In the genomic region with DNA sequence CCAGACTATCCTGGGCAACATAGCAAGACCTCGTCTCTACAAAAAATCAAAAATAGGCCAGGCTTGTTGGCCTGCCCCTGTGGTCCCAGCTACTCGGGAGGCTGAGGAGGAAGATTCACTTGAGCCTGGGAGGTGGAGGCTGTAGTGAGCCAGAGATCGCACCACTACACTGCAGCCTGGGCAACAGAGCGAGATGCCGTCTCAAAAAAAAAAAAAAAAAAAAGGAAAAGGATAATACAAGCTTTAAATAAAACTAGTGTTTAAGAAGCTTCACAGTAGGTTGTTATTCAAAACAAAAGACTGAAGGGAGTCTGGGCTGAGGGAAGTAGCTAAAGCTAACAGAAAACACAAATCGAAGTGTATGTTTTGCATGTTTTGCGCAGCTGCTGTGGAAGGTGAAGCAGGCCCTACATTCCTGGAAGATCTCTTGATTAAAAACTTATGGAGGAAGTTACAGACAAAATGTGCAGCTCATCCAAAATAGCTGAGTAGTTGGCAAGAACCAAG, we compare ENCODE assay signal across 8 cellular contexts. TPM values are rescaled to one million over a fixed set of nuclear protein-coding genes. Genes with fewer than 3 reads are reported as not detected.
DNase-seq lines count a peak whose midpoint lies in the region; ATAC-seq, FAIRE-seq and TF ChIP-seq lines count a peak whose summit lies in the region.

No MANE protein-coding gene starts in this region.

- DNase-seq in A549 (ENCODE audit: low read depth in 1 of 2, low spot score in 1 of 2): no peak
- DNase-seq in NB4 (ENCODE audit: low read depth): peak; percentile 8
- DNase-seq in dorsolateral prefrontal cortex: peak in 1 of 10 donors; percentile 4
- DNase-seq in naive thymus-derived CD4-positive, alpha-beta T cell: no peak
- no peak for DNase-seq in NCI-H2107 treated with DMSO at 0.1 percent for 48 hours (lab: John Stamatoyannopoulos, UW; ENCODE audit: unreplicated experiment)
- DNase-seq in NCI-H345 treated with DMSO at 0.1 percent for 48 hours (lab: John Stamatoyannopoulos, UW; ENCODE audit: unreplicated experiment): no peak
- no peak for DNase-seq in NCI-H82 treated with DMSO at 0.1 percent for 48 hours (lab: John Stamatoyannopoulos, UW; ENCODE audit: unreplicated experiment)

- TF ChIP-seq CTCF in A549 (IDR thresholded peaks at IDR 0.05): no peak
- TF ChIP-seq CTCF in NB4 (IDR thresholded peaks at IDR 0.05; ENCODE audit: low read depth, low read length): no peak
- no peak for TF ChIP-seq CTCF in dorsolateral prefrontal cortex (IDR thresholded peaks at IDR 0.05 in 54 of 56, conservative IDR thresholded peaks at IDR 0.05 in 2 of 56; ENCODE audit: low read depth in 1 of 56, partially characterized antibody in 56 of 56)

- POLR2A ChIA-PET in A549 (lab: Yijun Ruan, JAX): interaction anchor here (0.6 to 1.8 kb wide), 6 partner anchors 75 to 196 kb away, joined by 3 to 7 read pairs (median 4); partner anchors contain the start of genes CARNMT1 and NMRK1
- POLR2A ChIA-PET in naive thymus-derived CD4-positive, alpha-beta T cell (lab: Charles Lee): interaction anchor here (0.6 to 2.9 kb wide), 8 partner anchors 43 to 1579 kb away, joined by 3 to 32 read pairs (median 4); partner anchors contain the start of genes CARNMT1, NMRK1, OSTF1 and RFK

- H3K27ac Mint-ChIP-seq in naive thymus-derived CD4-positive, alpha-beta T cell: peak overlapping the region; percentile 89 to 96 (median 94)

- no peak for TF ChIP-seq RAD21 in A549 (conservative IDR thresholded peaks at IDR 0.05 in 1 of 2, IDR thresholded peaks at IDR 0.05 in 1 of 2)

- H3K36me3 Mint-ChIP-seq in naive thymus-derived CD4-positive, alpha-beta T cell: peaks cover 0 to 2% (median 0%) of the 10 kb centered on the region in 5 donors

- peaks cover 0 to 1% (median 0%) of the 10 kb centered on the region in 11 donors for H3K9me3 Mint-ChIP-seq in naive thymus-derived CD4-positive, alpha-beta T cell

- no peaks in the 10 kb centered on the region for H3K27me3 ChIP-seq in dorsolateral prefrontal cortex
- no peaks in the 10 kb centered on the region for H3K27me3 ChIP-seq in naive thymus-derived CD4-positive, alpha-beta T cell (ENCODE audit: control insufficient read depth in 2 of 2, insufficient read depth in 2 of 2, low read length in 2 of 2)

- H3K4me2 ChIP-seq in A549: peak overlapping the region; percentile 79

- H3K4me1 Mint-ChIP-seq in naive thymus-derived CD4-positive, alpha-beta T cell: peaks cover 0 to 44% (median 30%) of the 10 kb centered on the region in 7 donors

- no peak for TF ChIP-seq EP300 in A549 (IDR thresholded peaks at IDR 0.05)

- intact Hi-C loops in dorsolateral prefrontal cortex (cut with DNase I): loop anchor here (5.0 to 10.0 kb wide), 5 partner anchors 49 to 176 kb away; partner anchors contain the start of genes NMRK1 (in 2 of the 2), OSTF1 (in 2 of the 2) and CARNMT1 (in 1 of the 2)
- intact Hi-C loops in naive thymus-derived CD4-positive, alpha-beta T cell (cut with micrococcal nuclease): loop anchor here (1.0 to 10.0 kb wide), 15 partner anchors 34 to 1818 kb away; partner anchors contain the start of genes RFK (in 2 of the 2), ANXA1 (in 1 of the 2), NMRK1 (in 1 of the 2) and OSTF1 (in 1 of the 2)

- H3K36me3 ChIP-seq in naive thymus-derived CD4-positive, alpha-beta T cell (ENCODE audit: control insufficient read depth in 2 of 3, insufficient read depth in 3 of 3, low read length in 3 of 3): peaks cover 0 to 5% (median 0%) of the 10 kb centered on the region in 3 experiments

- H3K9me3 ChIP-seq in A549: no peaks in the 10 kb centered on the region
- no peaks in the 10 kb centered on the region for H3K9me3 ChIP-seq in naive thymus-derived CD4-positive, alpha-beta T cell (ENCODE audit: control insufficient read depth in 2 of 3, low read length in 3 of 3)

- ATAC-seq in A549: peak in 1 of 2 experiments; percentile 19; a peak in 3 of 6 replicates
- peak; percentile 0 for ATAC-seq in GM18868 (IDR thresholded peaks at IDR 0.05; ENCODE audit: unreplicated experiment)
- no peak for ATAC-seq in naive thymus-derived CD4-positive, alpha-beta T cell

- CTCF ChIA-PET in A549 (lab: Yijun Ruan, JAX): interaction anchor here (0.7 to 8.7 kb wide), 11 partner anchors 9 to 179 kb away, joined by 3 to 200 read pairs (median 6); partner anchors contain the start of genes CARNMT1, NMRK1, OSTF1 and TRPM6
- CTCF ChIA-PET in naive thymus-derived CD4-positive, alpha-beta T cell (lab: Charles Lee): interaction anchor here (0.6 to 1.7 kb wide), 5 partner anchors 28 to 176 kb away, joined by 3 to 6 read pairs (median 4); no protein-coding TSS in a partner anchor

- H3K27ac ChIP-seq in A549 (peak overlapping the region; percentile 92 to 95), dorsolateral prefrontal cortex (peak overlapping the region; percentile 52 to 99 (median 96))
- peak overlapping the region; percentile 86 for H3K27ac ChIP-seq in naive thymus-derived CD4-positive, alpha-beta T cell (ENCODE audit: low read depth, low read length)

- H3K4me3 Mint-ChIP-seq in naive thymus-derived CD4-positive, alpha-beta T cell: peak overlapping the region; percentile 87 to 99 (median 89)

- FAIRE-seq in A549 (lab: Jason Lieb, UNC): no peak

- 0 out of 3 replicates have a peak, but pooled peaks cover 4% of the 10 kb centered on the region for H3K4me1 ChIP-seq in A549
- H3K4me1 ChIP-seq in naive thymus-derived CD4-positive, alpha-beta T cell (ENCODE audit: control insufficient read depth in 2 of 2, insufficient read depth in 2 of 2, low read length in 2 of 2): peaks cover 0 to 7% of the 10 kb centered on the region in 2 donors

- 42% methylated on average over 7 of the region's 7 CpGs for WGBS in A549 (ENCODE audit: missing lambda C conversion rate)

- no peak for TF ChIP-seq POLR2A in A549 (IDR thresholded peaks at IDR 0.05; ENCODE audit: low read length)
- TF ChIP-seq POLR2A in NB4 (IDR thresholded peaks at IDR 0.05; ENCODE audit: extremely low read depth, insufficient read length): no peak

- H3K4me3 ChIP-seq in A549 (peak overlapping the region; percentile 90), NB4 (ENCODE audit: low read depth, low read length) (peak overlapping the region; percentile 74), dorsolateral prefrontal cortex (peak overlapping the region; percentile 58 to 95 (median 88))
- H3K4me3 ChIP-seq in naive thymus-derived CD4-positive, alpha-beta T cell (ENCODE audit: low read length): peak overlapping the region; percentile 89

- H3K27me3 Mint-ChIP-seq in naive thymus-derived CD4-positive, alpha-beta T cell: no peaks in the 10 kb centered on the region

TF ChIP-seq in A549, 52 proteins besides CTCF, POLR2A, EP300 and RAD21 (continues in another document):
- TF ChIP-seq CBX2 (IDR thresholded peaks at IDR 0.05; ENCODE audit: borderline replicate concordance, low read depth) (no peak), RCOR1 (IDR thresholded peaks at IDR 0.05; ENCODE audit: low read depth, low read length) (no peak), NFE2L2 (conservative IDR thresholded peaks at IDR 0.05; ENCODE audit: low read length) (no peak), PHF8 (IDR thresholded peaks at IDR 0.05; ENCODE audit: borderline replicate concordance, low read depth) (no peak), JUN (IDR thresholded peaks at IDR 0.05) (no peak), ZNF302 (CRISPR knock-in tag; IDR thresholded peaks at IDR 0.05) (no peak), SREBF2 (IDR thresholded peaks at IDR 0.05) (no peak), HDAC2 (IDR thresholded peaks at IDR 0.05) (no peak), ZFP36 (IDR thresholded peaks at IDR 0.05; ENCODE audit: borderline replicate concordance, partially characterized antibody) (no peak), MAZ (IDR thresholded peaks at IDR 0.05; ENCODE audit: borderline replicate concordance, low read depth, low read length) (no peak), RARB (CRISPR knock-in tag; IDR thresholded peaks at IDR 0.05) (no peak), CHD4 (IDR thresholded peaks at IDR 0.05; ENCODE audit: borderline replicate concordance) (no peak), NR3C1 (IDR thresholded peaks at IDR 0.05) (no peak)
- TF ChIP-seq, protein P1, sequence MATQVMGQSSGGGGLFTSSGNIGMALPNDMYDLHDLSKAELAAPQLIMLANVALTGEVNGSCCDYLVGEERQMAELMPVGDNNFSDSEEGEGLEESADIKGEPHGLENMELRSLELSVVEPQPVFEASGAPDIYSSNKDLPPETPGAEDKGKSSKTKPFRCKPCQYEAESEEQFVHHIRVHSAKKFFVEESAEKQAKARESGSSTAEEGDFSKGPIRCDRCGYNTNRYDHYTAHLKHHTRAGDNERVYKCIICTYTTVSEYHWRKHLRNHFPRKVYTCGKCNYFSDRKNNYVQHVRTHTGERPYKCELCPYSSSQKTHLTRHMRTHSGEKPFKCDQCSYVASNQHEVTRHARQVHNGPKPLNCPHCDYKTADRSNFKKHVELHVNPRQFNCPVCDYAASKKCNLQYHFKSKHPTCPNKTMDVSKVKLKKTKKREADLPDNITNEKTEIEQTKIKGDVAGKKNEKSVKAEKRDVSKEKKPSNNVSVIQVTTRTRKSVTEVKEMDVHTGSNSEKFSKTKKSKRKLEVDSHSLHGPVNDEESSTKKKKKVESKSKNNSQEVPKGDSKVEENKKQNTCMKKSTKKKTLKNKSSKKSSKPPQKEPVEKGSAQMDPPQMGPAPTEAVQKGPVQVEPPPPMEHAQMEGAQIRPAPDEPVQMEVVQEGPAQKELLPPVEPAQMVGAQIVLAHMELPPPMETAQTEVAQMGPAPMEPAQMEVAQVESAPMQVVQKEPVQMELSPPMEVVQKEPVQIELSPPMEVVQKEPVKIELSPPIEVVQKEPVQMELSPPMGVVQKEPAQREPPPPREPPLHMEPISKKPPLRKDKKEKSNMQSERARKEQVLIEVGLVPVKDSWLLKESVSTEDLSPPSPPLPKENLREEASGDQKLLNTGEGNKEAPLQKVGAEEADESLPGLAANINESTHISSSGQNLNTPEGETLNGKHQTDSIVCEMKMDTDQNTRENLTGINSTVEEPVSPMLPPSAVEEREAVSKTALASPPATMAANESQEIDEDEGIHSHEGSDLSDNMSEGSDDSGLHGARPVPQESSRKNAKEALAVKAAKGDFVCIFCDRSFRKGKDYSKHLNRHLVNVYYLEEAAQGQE (IDR thresholded peaks at IDR 0.05): no peak
- TF ChIP-seq, protein P2, sequence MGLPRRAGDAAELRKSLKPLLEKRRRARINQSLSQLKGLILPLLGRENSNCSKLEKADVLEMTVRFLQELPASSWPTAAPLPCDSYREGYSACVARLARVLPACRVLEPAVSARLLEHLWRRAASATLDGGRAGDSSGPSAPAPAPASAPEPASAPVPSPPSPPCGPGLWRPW (IDR thresholded peaks at IDR 0.05): no peak

RNA-seq across cellular contexts. Expression of gene C9orf40, which starts 0.6 kb away (rescaled TPM):
- polyA plus RNA-seq in A549 (2011; rRNA removed) (4.0 and 8.8 TPM in 2 replicates), A549 (2017; fragmentation: RNase III; extraction: RNeasy Plus Mini Kit Qiagen cat#74134 plus additional on column Dnase treatment) (11.7 to 14.4 TPM (median 13.6 TPM) in 3 replicates)
- polyA plus RNA-seq in A549 (2012; cell fraction: cytosol; rRNA removed): 3.8 and 5.4 TPM in 2 replicates
- 3.9 and 8.1 TPM in 2 replicates for polyA plus RNA-seq in A549 (2012; cell fraction: nucleus; rRNA removed)
- 0.97 and 1.3 TPM in 2 replicates for polyA minus RNA-seq in A549 (2011; rRNA and poly(A)+ RNA removed)
- total RNA-seq in dorsolateral prefrontal cortex: 10 to 100 TPM in 22 of 120 experiments, 1 to 10 TPM in 98; 5.0 to 13.6 (median 8.0) TPM
- total RNA-seq in naive thymus-derived CD4-positive, alpha-beta T cell: 10 to 100 TPM in 1 of 5 experiments, 1 to 10 TPM in 4; 1.8 to 13.6 (median 6.6) TPM
- 1 to 10 TPM; 2.5 to 2.6 TPM for polyA plus RNA-seq in naive thymus-derived CD4-positive, alpha-beta T cell
